1 cellular context compared by ENCODE assay signal in the genomic region with DNA sequence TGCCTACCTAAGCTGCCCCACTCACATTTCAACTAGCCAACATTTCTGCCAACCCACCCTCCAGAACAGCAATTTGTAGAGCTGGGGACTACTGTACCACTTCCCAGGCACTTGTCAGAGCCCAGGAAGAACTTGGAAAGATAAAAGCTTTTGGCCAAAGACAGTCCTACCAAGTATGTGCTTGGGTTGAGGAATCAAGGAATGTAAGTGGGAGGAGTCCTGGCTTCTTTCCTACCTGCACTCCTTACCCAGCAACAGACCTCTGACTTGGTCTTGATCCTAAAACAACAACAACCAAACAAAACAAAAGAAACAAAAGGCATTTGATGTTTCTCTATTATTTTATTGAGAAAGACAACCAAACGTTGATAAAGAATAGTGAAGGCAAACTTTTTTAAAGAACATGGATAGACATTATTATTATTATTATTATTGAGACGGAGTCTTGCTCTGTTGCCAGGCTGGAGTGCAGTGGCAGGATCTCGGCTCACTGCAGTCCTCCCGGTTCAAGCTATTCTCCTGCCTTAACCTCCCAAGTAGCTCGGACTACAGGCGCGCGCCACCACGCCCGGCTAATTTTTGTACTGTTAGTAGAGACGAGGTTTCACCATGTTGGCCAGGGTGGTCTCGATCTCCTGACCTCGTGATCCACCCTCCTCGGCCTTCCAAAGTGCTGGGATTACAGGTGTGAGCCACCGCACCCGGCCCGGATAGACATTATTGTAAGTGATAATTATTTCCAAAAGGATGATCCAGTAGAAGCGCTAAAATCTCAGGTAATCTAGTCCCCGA.
TF ChIP-seq lines count a peak whose summit lies in the region.

No MANE protein-coding gene starts in this region.

TF ChIP-seq in H1, 55 proteins besides CTCF, POLR2A, EP300 and RAD21:
- TF ChIP-seq ZNF274 (IDR thresholded peaks at IDR 0.05; ENCODE audit: borderline replicate concordance, extremely low read depth, low read length): no peak
- TF ChIP-seq CTBP2 (IDR thresholded peaks at IDR 0.05; ENCODE audit: borderline replicate concordance, insufficient read depth, insufficient read length, low read length): no peak
- TF ChIP-seq BCL11A (IDR thresholded peaks at IDR 0.05; ENCODE audit: low read depth in 2 of 2, low read length in 2 of 2): no peak
- no peak for TF ChIP-seq GABPA (IDR thresholded peaks at IDR 0.05; ENCODE audit: borderline replicate concordance, insufficient read depth, low read length)
- TF ChIP-seq SRF (IDR thresholded peaks at IDR 0.05; ENCODE audit: low read depth, low read length): no peak
- TF ChIP-seq TBP (IDR thresholded peaks at IDR 0.05; ENCODE audit: low read depth, low read length): no peak
- TF ChIP-seq JUND (IDR thresholded peaks at IDR 0.05; ENCODE audit: low read length): no peak
- TF ChIP-seq HDAC2 (IDR thresholded peaks at IDR 0.05; ENCODE audit: borderline replicate concordance in 1 of 2, low read depth in 2 of 2, low read length in 2 of 2): no peak
- TF ChIP-seq TAF1 (IDR thresholded peaks at IDR 0.05; ENCODE audit: low read depth, low read length): no peak
- no peak for TF ChIP-seq EZH2 (IDR thresholded peaks at IDR 0.05; ENCODE audit: low read depth, low read length, severe bottlenecking)
- TF ChIP-seq KDM4A (IDR thresholded peaks at IDR 0.05; ENCODE audit: low read depth, low read length, severe bottlenecking): no peak
- TF ChIP-seq CREB1 (IDR thresholded peaks at IDR 0.05): no peak
- no peak for TF ChIP-seq CBX5 (IDR thresholded peaks at IDR 0.05; ENCODE audit: low read depth, low read length)
- no peak for TF ChIP-seq POLR2AphosphoS5 (IDR thresholded peaks at IDR 0.05; ENCODE audit: low read depth, low read length)
- TF ChIP-seq TEAD4 (IDR thresholded peaks at IDR 0.05; ENCODE audit: low read depth, low read length): no peak
- TF ChIP-seq CEBPB (IDR thresholded peaks at IDR 0.05; ENCODE audit: low read depth, low read length): no peak
- no peak for TF ChIP-seq KDM5A (IDR thresholded peaks at IDR 0.05; ENCODE audit: low read length)
- TF ChIP-seq RBBP5 (IDR thresholded peaks at IDR 0.05; ENCODE audit: borderline replicate concordance, low read depth, low read length): no peak
- no peak for TF ChIP-seq EGR1 (IDR thresholded peaks at IDR 0.05; ENCODE audit: borderline replicate concordance, low read depth, low read length)
